In the genomic region with DNA sequence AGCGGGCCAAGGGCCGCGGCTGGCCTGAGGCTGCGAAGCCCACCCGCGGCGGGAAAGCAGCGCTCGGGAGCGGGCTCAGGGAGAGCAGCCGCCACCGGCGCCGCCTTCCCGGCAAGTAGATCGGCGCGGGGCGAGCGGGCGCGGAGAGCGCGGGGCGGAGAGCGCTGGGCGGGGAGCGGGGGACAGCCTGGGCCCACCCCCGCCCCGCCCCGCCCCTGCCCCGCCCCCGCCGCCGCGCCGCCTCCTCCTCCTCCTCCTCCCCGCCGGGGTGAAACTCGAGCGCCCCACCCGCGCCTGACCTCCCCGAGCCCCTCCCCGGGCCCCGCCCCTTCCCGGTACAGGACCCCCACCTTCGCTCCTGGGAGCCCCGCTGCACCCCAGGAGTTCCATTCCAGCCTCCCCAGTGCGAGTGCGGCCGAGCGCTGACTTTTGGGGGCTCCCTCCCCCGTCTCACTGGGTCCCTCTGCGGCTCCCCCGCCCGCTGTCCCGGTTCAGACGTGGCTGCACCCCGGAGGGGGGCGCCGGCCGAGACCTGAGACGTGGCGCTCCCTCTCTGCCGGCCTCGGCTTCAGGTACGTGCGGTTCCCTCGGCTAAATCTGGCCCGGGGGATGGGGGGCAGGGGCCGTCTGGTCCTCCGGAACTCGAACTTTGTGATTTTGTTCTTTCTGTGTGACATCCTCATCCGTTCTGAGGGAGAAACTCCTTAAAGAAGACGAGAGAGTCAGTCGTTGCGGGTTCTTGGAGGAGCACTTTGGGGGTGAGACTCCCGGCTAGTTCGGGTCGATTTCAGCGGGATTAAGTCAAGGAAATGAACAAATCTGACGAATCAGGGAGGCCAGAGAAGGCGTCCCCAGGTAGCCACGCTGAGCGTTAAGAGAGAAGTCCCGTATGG, we compare ENCODE assay signal across 8 cellular contexts. TPM values are rescaled to one million over a fixed set of nuclear protein-coding genes. Genes with fewer than 3 reads are reported as not detected.
A peak's percentile ranks its signal among the peaks of the same experiment; 100 is the strongest.
DNase-seq lines count a peak whose midpoint lies in the region; ATAC-seq, FAIRE-seq and TF ChIP-seq lines count a peak whose summit lies in the region.

SEMA5A (minus strand) TSS at position 117 of the 893 bp plus-strand sequence. CDS start 166,129 bp downstream, outside the sequence.

- 0 out of 2 replicates have a peak within 1 kb of the TSS, but pooled peaks have one; percentile 61 for H2BK15ac ChIP-seq in H1 (ENCODE audit: low read length)

- TF ChIP-seq POLR2A in H1 (IDR thresholded peaks at IDR 0.05; ENCODE audit: control extremely low read depth in 1 of 2, low read depth in 2 of 2, low read length in 2 of 2) = peak; percentile 56 to 78

- H3K56ac ChIP-seq in H1 (replicated peaks; ENCODE audit: insufficient read length, low read depth, low read length) = peak within 1 kb of the TSS; percentile 70

- no peaks in the 10 kb centered on the region for H3K79me2 ChIP-seq in H1 (ENCODE audit: control insufficient read depth in 1 of 2, insufficient read depth in 2 of 2, low read length in 2 of 2)

- H2BK12ac ChIP-seq in H1 (ENCODE audit: low read depth, low read length) = no peak within 1 kb of the TSS

- peak; percentile 49 for ATAC-seq in GM19463 (IDR thresholded peaks at IDR 0.05; ENCODE audit: unreplicated experiment)
- peak; percentile 88 to 91 for ATAC-seq in lower lobe of right lung

- H3K9me3 ChIP-seq in H1 (ENCODE audit: insufficient read depth in 2 of 2, low read depth in 1 of 2, low read length in 1 of 2) (no peaks in the 10 kb centered on the region), lower lobe of right lung (no peaks in the 10 kb centered on the region)

- peak within 1 kb of the TSS; percentile 65 to 100 for H3K4me2 ChIP-seq in H1 (ENCODE audit: insufficient read depth in 1 of 2, low read depth in 2 of 2, low read length in 2 of 2)

- H2AK5ac ChIP-seq in H1 (ENCODE audit: low read depth, low read length) = no peak within 1 kb of the TSS

- no peak for TF ChIP-seq EP300 in H1 (IDR thresholded peaks at IDR 0.05; ENCODE audit: borderline replicate concordance in 1 of 2, low read depth in 2 of 2, low read length in 2 of 2)

- WGBS in H1 (ENCODE audit: extremely low coverage in 1 of 2, insufficient coverage in 1 of 2, insufficient read length in 1 of 2, insufficient replicate concordance in 2 of 2, low coverage in 1 of 2, low lambda C conversion rate in 2 of 2, missing lambda C conversion rate in 1 of 2), 2 experiments = 3% methylated on average over 33 of the region's 87 CpGs; no CpG with 5 or more reads in 1 of the 2 experiments

- no peaks in the 10 kb centered on the region for H4K20me1 ChIP-seq in H1 (replicated peaks in 1 of 2; ENCODE audit: control insufficient read depth in 1 of 2, insufficient read depth in 2 of 2, low read length in 2 of 2)

- no peak within 1 kb of the TSS for H3K4ac ChIP-seq in H1 (replicated peaks; ENCODE audit: insufficient read length, low read depth, low read length)

- FAIRE-seq in H1 (lab: Jason Lieb, UNC) = no peak

- peak within 1 kb of the TSS; percentile 73 to 91 (median 84) for H3K9ac ChIP-seq in H1 (replicated peaks in 1 of 4; ENCODE audit: extremely low read depth in 1 of 4, low read depth in 3 of 4, low read length in 3 of 4)

- peak within 1 kb of the TSS; percentile 92 for H4K8ac ChIP-seq in H1 (ENCODE audit: extremely low read depth, insufficient read depth, low read length)

- H4K5ac ChIP-seq in H1 (ENCODE audit: insufficient read length, low read depth, low read length) = peak within 1 kb of the TSS; percentile 36

- CTCF ChIA-PET in AG04449 (lab: Yijun Ruan, JAX) (interaction anchor here (4.8 kb wide), 1 partner anchor 203 kb away, joined by 19 read pairs; no protein-coding TSS in a partner anchor), H1 (lab: Charles Lee; ENCODE audit: partially characterized antibody) (interaction anchor here (1.3 kb wide), 1 partner anchor 28 kb away, joined by 9 read pairs; no protein-coding TSS in a partner anchor)

- peaks cover 12% of the 10 kb centered on the region for H3K23me2 ChIP-seq in H1 (ENCODE audit: low read depth, low read length)

- no peak within 1 kb of the TSS for H3K14ac ChIP-seq in H1 (ENCODE audit: insufficient read length)

- intact Hi-C loops in lower lobe of right lung (cut with DNase I) = no loop called here

- H3K27ac ChIP-seq in H1 (ENCODE audit: low read depth, low read length) (no peak within 1 kb of the TSS), lower lobe of right lung (peak within 1 kb of the TSS; percentile 86), substantia nigra (ENCODE audit: low read depth, low read length, poor library complexity, severe bottlenecking) (peak within 1 kb of the TSS; percentile 90)

- H2AFZ ChIP-seq in H1 (ENCODE audit: low read length) = peak within 1 kb of the TSS; percentile 97

- H3K79me1 ChIP-seq in H1 (ENCODE audit: low read depth, low read length) = no peaks in the 10 kb centered on the region

- peak within 1 kb of the TSS; percentile 71; the same call in 1 of the 2 replicates for H3K18ac ChIP-seq in H1 (ENCODE audit: extremely low read depth, low read length)

- H2BK5ac ChIP-seq in H1 (ENCODE audit: low read depth, low read length) = no peak within 1 kb of the TSS

- H3K4me3 ChIP-seq in AG04449 (ENCODE audit: low read depth, low read length) = peak within 1 kb of the TSS; percentile 93
- peak within 1 kb of the TSS; percentile 59 to 88 (median 85) for H3K4me3 ChIP-seq in H1 (ENCODE audit: extremely low read depth in 1 of 4, insufficient read depth in 2 of 4, low read depth in 3 of 4, low read length in 4 of 4)
- peak within 1 kb of the TSS; percentile 71 for H3K4me3 ChIP-seq in lower lobe of right lung

- H2BK20ac ChIP-seq in H1 (ENCODE audit: low read length) = no peak within 1 kb of the TSS

- H3K36me3 ChIP-seq in H1 (ENCODE audit: control insufficient read depth in 2 of 4, insufficient read depth in 4 of 4, low read length in 3 of 4) = peaks cover 3 to 10% (median 7%) of the 10 kb centered on the region in 4 experiments
- peaks cover 21% of the 10 kb centered on the region for H3K36me3 ChIP-seq in lower lobe of right lung

- H3K23ac ChIP-seq in H1 (ENCODE audit: insufficient read length) = no peak within 1 kb of the TSS

- POLR2A ChIA-PET in AG04449 (lab: Yijun Ruan, JAX) = no interaction called here
- POLR2A ChIA-PET in H1 (lab: Charles Lee; ENCODE audit: partially characterized antibody) = no interaction called here

- no peak for TF ChIP-seq RAD21 in H1 (IDR thresholded peaks at IDR 0.05 in 1 of 2, conservative IDR thresholded peaks at IDR 0.05 in 1 of 2; ENCODE audit: low read depth in 2 of 2, low read length in 2 of 2)

- DNase-seq in AG04449 (ENCODE audit: low read depth, low spot score) (no peak), T-helper 22 cell (ENCODE audit: low read depth) (peak; percentile 50), H1 (ENCODE audit: low read depth in 1 of 2, low spot score in 2 of 2) (peak in 1 of 2 experiments; percentile 86), lower lobe of right lung (peak; percentile 77), substantia nigra (lab: John Stamatoyannopoulos, UW) (peak in 43 of 49 donors; percentile 17 to 84 (median 62)), GF-D8 (lab: John Stamatoyannopoulos, UW) (no peak), HuH-7.5 (ENCODE audit: low spot score) (no peak)

- peaks cover 0 to 3% (median 0%) of the 10 kb centered on the region in 4 experiments; a peak in 2 of 7 replicates for H3K27me3 ChIP-seq in H1 (replicated peaks in 1 of 4; ENCODE audit: control insufficient read depth in 3 of 4, extremely low read depth in 1 of 4, insufficient read depth in 3 of 4, low read length in 3 of 4)
- H3K27me3 ChIP-seq in lower lobe of right lung (ENCODE audit: low read depth) = peaks cover 18% of the 10 kb centered on the region

- peak within 1 kb of the TSS; percentile 72 for H4K91ac ChIP-seq in H1 (replicated peaks; ENCODE audit: insufficient read length, low read length)

- TF ChIP-seq CTCF in AG04449 (IDR thresholded peaks at IDR 0.05; ENCODE audit: insufficient read depth, low read length, missing control alignments) = peak; percentile 14
- peak in 1 of 3 experiments; percentile 11; a peak in 1 of 4 replicates for TF ChIP-seq CTCF in H1 (IDR thresholded peaks at IDR 0.05; ENCODE audit: control extremely low read depth in 1 of 3, insufficient read depth in 1 of 3, low read depth in 1 of 3, low read length in 3 of 3)
- no peak for TF ChIP-seq CTCF in lower lobe of right lung (IDR thresholded peaks at IDR 0.05)

- H3K4me1 ChIP-seq in H1 (replicated peaks in 1 of 4; ENCODE audit: control insufficient read depth in 3 of 4, insufficient read depth in 4 of 4, low read length in 3 of 4) (peaks cover 3 to 8% (median 4%) of the 10 kb centered on the region in 4 experiments; a peak in 6 of 7 replicates), lower lobe of right lung (peaks cover 6% of the 10 kb centered on the region)

- no peak within 1 kb of the TSS for H2BK120ac ChIP-seq in H1 (replicated peaks; ENCODE audit: low read depth, low read length)

TF ChIP-seq in H1, 55 proteins besides CTCF, POLR2A, EP300 and RAD21 (continues in another document):
- TF ChIP-seq SP1 (IDR thresholded peaks at IDR 0.05; ENCODE audit: low read depth, low read length) = no peak
- TF ChIP-seq RBBP5 (IDR thresholded peaks at IDR 0.05; ENCODE audit: borderline replicate concordance, low read depth, low read length) = 0 out of 2 replicates have a peak, but pooled peaks have one; percentile 28
- TF ChIP-seq CHD2 (IDR thresholded peaks at IDR 0.05; ENCODE audit: low read length) = 0 out of 2 replicates have a peak, but pooled peaks have one; percentile 13
- no peak for TF ChIP-seq BCL11A (IDR thresholded peaks at IDR 0.05; ENCODE audit: low read depth in 2 of 2, low read length in 2 of 2)
- TF ChIP-seq POU5F1 (IDR thresholded peaks at IDR 0.05; ENCODE audit: low read depth, low read length) = no peak
- no peak for TF ChIP-seq FOSL1 (IDR thresholded peaks at IDR 0.05; ENCODE audit: insufficient read depth, low read depth, low read length)
- 0 out of 4 replicates have a peak, but pooled peaks of 1 of the 2 experiments have one; percentile 40 for TF ChIP-seq SIN3A (conservative IDR thresholded peaks at IDR 0.05 in 1 of 2, IDR thresholded peaks at IDR 0.05 in 1 of 2; ENCODE audit: low read depth in 1 of 2, low read length in 2 of 2)
- peak in 1 of 2 experiments; percentile 48; a peak in 1 of 4 replicates for TF ChIP-seq HDAC2 (IDR thresholded peaks at IDR 0.05; ENCODE audit: borderline replicate concordance in 1 of 2, low read depth in 2 of 2, low read length in 2 of 2)
- peak; percentile 73 for TF ChIP-seq ASH2L (IDR thresholded peaks at IDR 0.05; ENCODE audit: low read length)
- TF ChIP-seq SUZ12 (IDR thresholded peaks at IDR 0.05; ENCODE audit: low read length) = no peak

RNA-seq across cellular contexts. Expression of gene SEMA5A, which starts in this region (rescaled TPM):
- 8.7 and 8.9 TPM in 2 replicates for total RNA-seq in H1 (2021; fragmentation: NEBNext Ultra II Directional; extraction: Animal tissue kit (Norgen Biotek cat#: 25700))
- polyA plus RNA-seq in H1 (2011; rRNA removed) = 5.3 and 5.7 TPM in 2 replicates
- polyA plus RNA-seq in H1 (2011; cell fraction: cytosol; rRNA removed) = 3.1 TPM
- 13.6 TPM for polyA plus RNA-seq in H1 (2011; cell fraction: nucleus; rRNA removed)
- 2.9 to 4.5 TPM (median 3.6 TPM) in 4 replicates for polyA plus RNA-seq in H1 (2012, experiment 1 of 2)
- polyA plus RNA-seq in H1 (2012, experiment 2 of 2) = 0.58 TPM
- 5.7 TPM for polyA plus RNA-seq in H1 (2013, experiment 1 of 2)
- 5.2 TPM for polyA plus RNA-seq in H1 (2013, experiment 2 of 2)
- polyA minus RNA-seq in H1 (2011; rRNA and poly(A)+ RNA removed) = 42.5 and 55.6 TPM in 2 replicates
- polyA minus RNA-seq in H1 (2011; cell fraction: cytosol; rRNA and poly(A)+ RNA removed) = 11.8 TPM
- 39.9 TPM for polyA minus RNA-seq in H1 (2011; cell fraction: nucleus; rRNA and poly(A)+ RNA removed)
- total RNA-seq in lower lobe of right lung = 29.3 TPM

Comparison
In these comparisons a context has a peak if more than half of its experiments do, and no peak if none do; other contexts are left out.
1. DNase-seq: peak in T-helper 22 cell (single experiment), lower lobe of right lung (single experiment) and substantia nigra (43 of 49); none in AG04449 (single experiment), GF-D8 (single experiment) and HuH-7.5 (single experiment).
2. Peak in every context shown above with its lines, with median percentiles within 50 percentile points of each other: H3K4me3 ChIP-seq.